In the genomic region with DNA sequence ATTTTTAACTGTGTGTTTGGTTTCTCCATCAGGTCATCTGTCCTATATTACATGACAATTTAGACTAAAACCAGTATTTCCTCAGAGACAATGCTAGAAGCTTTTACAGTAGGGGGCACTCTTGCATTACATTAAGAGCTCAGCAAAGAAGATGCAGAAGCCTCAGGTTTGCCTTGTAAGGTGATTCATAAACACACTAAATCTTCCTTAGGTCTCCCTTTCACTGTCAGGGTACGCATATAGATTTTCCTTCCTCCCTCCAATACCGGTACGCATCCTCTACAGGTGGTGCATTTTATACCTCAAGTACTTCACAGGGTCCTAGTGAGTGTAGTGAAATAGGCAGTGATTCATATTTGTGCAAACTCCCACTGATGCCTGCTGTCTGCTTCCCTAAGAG, we compare ENCODE assay signal across 8 cellular contexts. TPM values are rescaled to one million over a fixed set of nuclear protein-coding genes. Genes with fewer than 3 reads are reported as not detected.
DNase-seq lines count a peak whose midpoint lies in the region; ATAC-seq and TF ChIP-seq lines count a peak whose summit lies in the region.

No MANE protein-coding gene starts in this region.

- TF ChIP-seq CTCF in GM12865 (IDR thresholded peaks at IDR 0.05; ENCODE audit: insufficient read depth, low read depth, low read length, missing control alignments) (peak; percentile 57), fibroblast of the aortic adventitia (IDR thresholded peaks at IDR 0.05; ENCODE audit: insufficient read depth, low read length) (peak; percentile 47)

- peaks cover 19% of the 10 kb centered on the region for H3K4me1 Mint-ChIP-seq in T-helper 17 cell

- H3K4me3 ChIP-seq in GM12865 (ENCODE audit: low read depth, low read length) (no peak overlapping the region), fibroblast of the aortic adventitia (ENCODE audit: low read depth, low read length) (no peak overlapping the region)

- no peaks in the 10 kb centered on the region for H3K9me3 ChIP-seq in T-helper 17 cell (ENCODE audit: control insufficient read depth, low read length, poor library complexity, severe bottlenecking)

- H3K27ac Mint-ChIP-seq in T-helper 17 cell = peak overlapping the region; percentile 87

- ATAC-seq in HG02884 (IDR thresholded peaks at IDR 0.05; ENCODE audit: unreplicated experiment) (peak; percentile 32), T-helper 17 cell (peak; percentile 80), GM21381 (IDR thresholded peaks at IDR 0.05; ENCODE audit: unreplicated experiment) (no peak)

- H3K4me3 Mint-ChIP-seq in T-helper 17 cell = no peak overlapping the region

- no peaks in the 10 kb centered on the region for H3K36me3 Mint-ChIP-seq in T-helper 17 cell (ENCODE audit: low read depth)

- DNase-seq in AG08396 (ENCODE audit: low spot score) (peak; percentile 23), GM12865 (ENCODE audit: low read depth) (peak; percentile 89), NCI-H146 treated with DMSO at 0.1 percent for 48 hours (lab: John Stamatoyannopoulos, UW; ENCODE audit: unreplicated experiment) (peak; percentile 65), T-helper 17 cell (no peak), fibroblast of the aortic adventitia (ENCODE audit: low read depth) (peak; percentile 57), renal cortical epithelial cell (ENCODE audit: low read depth) (peak; percentile 84)

- H3K27me3 Mint-ChIP-seq in T-helper 17 cell = no peaks in the 10 kb centered on the region

RNA-seq across cellular contexts. Expression of a gene that starts 46.5 kb away (rescaled TPM):
- total RNA-seq in T-helper 17 cell (1 to 10 TPM; 1.3 to 4.3 TPM), fibroblast of the aortic adventitia (ENCODE audit: low replicate concordance) (not detected in 2 replicates), renal cortical epithelial cell (not detected in 2 replicates)

Comparison
In these comparisons a context has a peak if more than half of its experiments do, and no peak if none do; other contexts are left out.
1. DNase-seq: peak in AG08396 (single experiment), GM12865 (single experiment), NCI-H146 treated with DMSO at 0.1 percent for 48 hours (single experiment), fibroblast of the aortic adventitia (single experiment) and renal cortical epithelial cell (single experiment); none in T-helper 17 cell (0 of 3).